In genomic region chr1:153262462-153263157, GRCh38 we compare ENCODE assay signal across 16 cellular contexts. TPM values are rescaled to one million over a fixed set of nuclear protein-coding genes. Genes with fewer than 3 reads are reported as not detected.
DNase-seq lines count a peak whose midpoint lies in the region; ATAC-seq and TF ChIP-seq lines count a peak whose summit lies in the region.
"Had no signal": no experiment of that assay in that cellular context is flagged by ENCODE, and none has a peak within 500 bp of the region (broad histone marks: within the 10 kb centered on the region; RNA-seq: fewer than 3 reads in every experiment).

No MANE protein-coding gene starts in this region.

- H3K9me3 Mint-ChIP-seq in activated T-cell treated with anti-CD3 and anti-CD28 coated beads, Interleukin-2, amount 50 U/mL, for 4 hours, result no peaks in the 10 kb centered on the region
- no peaks in the 10 kb centered on the region for H3K9me3 Mint-ChIP-seq in dendritic cell treated with granulocyte-macrophage colony-stimulating factor and Interleukin-4, amounts not matched to agents 40 ng/mL and 50 ng/mL, for 4 days
- H3K9me3 Mint-ChIP-seq in stimulated activated effector memory CD8-positive, alpha-beta T cell treated with anti-CD3 and anti-CD28 coated beads, Interleukin-12 subunit alpha, Interleukin-12 subunit beta, amount 100 ng/mL, for 72 hours, result no peaks in the 10 kb centered on the region

- intact Hi-C loops in dendritic cell treated with granulocyte-macrophage colony-stimulating factor and Interleukin-4, amounts not matched to agents 40 ng/mL and 50 ng/mL, for 4 days (cut with micrococcal nuclease), result no loop called here

- peak in 1 of 2 donors; percentile 29 for ATAC-seq in activated T-cell treated with anti-CD3 and anti-CD28 coated beads, Interleukin-2, amount 50 U/mL, for 4 hours
- no peak for ATAC-seq in stimulated activated effector memory CD8-positive, alpha-beta T cell treated with anti-CD3 and anti-CD28 coated beads, Interleukin-12 subunit alpha, Interleukin-12 subunit beta, amount 100 ng/mL, for 72 hours
- ATAC-seq: K562 had no signal

- no peaks in the 10 kb centered on the region for H3K9me3 ChIP-seq in HUES64 (ENCODE audit: insufficient read depth, low read depth, low read length)
- H3K9me3 ChIP-seq: adrenal gland, vagina had no signal

- DNase-seq in activated T-cell treated with anti-CD3 and anti-CD28 coated beads, Interleukin-2, amount 50 U/mL, for 4 hours, result no peak
- no peak for DNase-seq in activated T-cell treated with anti-CD3 and anti-CD28 coated beads for 4 hours
- no peak for DNase-seq in stimulated activated effector memory CD8-positive, alpha-beta T cell treated with anti-CD3 and anti-CD28 coated beads, Interleukin-12 subunit alpha, Interleukin-12 subunit beta, amount 100 ng/mL, for 72 hours (ENCODE audit: low spot score in 2 of 2)
- DNase-seq in erythroblast (lab: John Stamatoyannopoulos, UW), result no peak
- DNase-seq in amygdala (lab: John Stamatoyannopoulos, UW), result no peak
- DNase-seq in NCI-H524 treated with DMSO at 0.1 percent for 48 hours (lab: John Stamatoyannopoulos, UW), result no peak
- DNase-seq: activated CD4-positive, alpha-beta T cell treated with anti-CD3 and anti-CD28 coated beads, Interleukin-2, amount 50 U/mL, for 1 hour; adrenal gland; effector CD8-positive, alpha-beta T cell; NCI-H2029 treated with DMSO at 0.1 percent for 48 hours had no signal

- H3K27me3 Mint-ChIP-seq in activated T-cell treated with anti-CD3 and anti-CD28 coated beads, Interleukin-2, amount 50 U/mL, for 4 hours (ENCODE audit: low read depth), result peaks cover 62% of the 10 kb centered on the region
- H3K27me3 Mint-ChIP-seq in dendritic cell treated with granulocyte-macrophage colony-stimulating factor and Interleukin-4, amounts not matched to agents 40 ng/mL and 50 ng/mL, for 4 days, result peaks cover 78% of the 10 kb centered on the region

- no peak overlapping the region for H3K27ac ChIP-seq in HUES64 (ENCODE audit: low read depth, low read length)
- H3K27ac ChIP-seq: adrenal gland, vagina had no signal

- H3K27me3 ChIP-seq in HUES64 (ENCODE audit: insufficient read depth, low read length), result peaks cover 82% of the 10 kb centered on the region
- H3K27me3 ChIP-seq: vagina had no signal

- 76% methylated on average over 10 of the region's 10 CpGs for WGBS in HUES64

- peaks cover 21% of the 10 kb centered on the region for H3K4me1 Mint-ChIP-seq in activated T-cell treated with anti-CD3 and anti-CD28 coated beads, Interleukin-2, amount 50 U/mL, for 4 hours (ENCODE audit: low read depth)
- peaks cover 29% of the 10 kb centered on the region for H3K4me1 Mint-ChIP-seq in dendritic cell treated with granulocyte-macrophage colony-stimulating factor and Interleukin-4, amounts not matched to agents 40 ng/mL and 50 ng/mL, for 4 days (ENCODE audit: low read depth)
- H3K4me1 Mint-ChIP-seq in stimulated activated effector memory CD8-positive, alpha-beta T cell treated with anti-CD3 and anti-CD28 coated beads, Interleukin-12 subunit alpha, Interleukin-12 subunit beta, amount 100 ng/mL, for 72 hours, result peaks cover 33% of the 10 kb centered on the region

- peak overlapping the region; percentile 66 for H3K4me3 Mint-ChIP-seq in activated T-cell treated with anti-CD3 and anti-CD28 coated beads, Interleukin-2, amount 50 U/mL, for 4 hours
- H3K4me3 Mint-ChIP-seq in dendritic cell treated with granulocyte-macrophage colony-stimulating factor and Interleukin-4, amounts not matched to agents 40 ng/mL and 50 ng/mL, for 4 days, result peak overlapping the region; percentile 68
- H3K4me3 Mint-ChIP-seq in stimulated activated effector memory CD8-positive, alpha-beta T cell treated with anti-CD3 and anti-CD28 coated beads, Interleukin-12 subunit alpha, Interleukin-12 subunit beta, amount 100 ng/mL, for 72 hours, result peak overlapping the region; percentile 59

- H3K27ac Mint-ChIP-seq in dendritic cell treated with granulocyte-macrophage colony-stimulating factor and Interleukin-4, amounts not matched to agents 40 ng/mL and 50 ng/mL, for 4 days, result peak overlapping the region; percentile 39
- no peak overlapping the region for H3K27ac Mint-ChIP-seq in stimulated activated effector memory CD8-positive, alpha-beta T cell treated with anti-CD3 and anti-CD28 coated beads, Interleukin-12 subunit alpha, Interleukin-12 subunit beta, amount 100 ng/mL, for 72 hours

- no peak for TF ChIP-seq POLR2A in erythroblast (IDR thresholded peaks at IDR 0.05; ENCODE audit: low read length)

- H3K4me3 ChIP-seq in HUES64 (ENCODE audit: low read length), result peak overlapping the region; percentile 62
- H3K4me3 ChIP-seq: K562 had no signal

- peaks cover 6% of the 10 kb centered on the region for H3K4me1 ChIP-seq in HUES64 (ENCODE audit: insufficient read depth, low read length)

- H3K9ac ChIP-seq in HUES64 (ENCODE audit: low read depth, low read length), result no peak overlapping the region

- no peaks in the 10 kb centered on the region for H3K36me3 ChIP-seq in HUES64 (ENCODE audit: insufficient read depth, low read length)
- H3K36me3 ChIP-seq: adrenal gland, vagina had no signal

- no peaks in the 10 kb centered on the region for H3K36me3 Mint-ChIP-seq in activated T-cell treated with anti-CD3 and anti-CD28 coated beads, Interleukin-2, amount 50 U/mL, for 4 hours (ENCODE audit: insufficient read depth)
- H3K36me3 Mint-ChIP-seq in dendritic cell treated with granulocyte-macrophage colony-stimulating factor and Interleukin-4, amounts not matched to agents 40 ng/mL and 50 ng/mL, for 4 days (ENCODE audit: low read depth), result no peaks in the 10 kb centered on the region
- peaks cover 5% of the 10 kb centered on the region for H3K36me3 Mint-ChIP-seq in stimulated activated effector memory CD8-positive, alpha-beta T cell treated with anti-CD3 and anti-CD28 coated beads, Interleukin-12 subunit alpha, Interleukin-12 subunit beta, amount 100 ng/mL, for 72 hours

RNA-seq across cellular contexts. Expression of gene LORICRIN, which starts 3.1 kb away (rescaled TPM):
- not detected for total RNA-seq in activated T-cell treated with anti-CD3 and anti-CD28 coated beads, Interleukin-2, amount 50 U/mL, for 4 hours
- polyA plus RNA-seq in HUES64 (2013, experiment 1 of 2), result not detected
- not detected for polyA plus RNA-seq in HUES64 (2013, experiment 2 of 2)
- total RNA-seq: adrenal gland, H4, K562, omental fat pad, vagina had no signal
- polyA plus RNA-seq: adrenal gland, K562 had no signal

RNA-seq across cellular contexts. Expression of gene PRR9, which starts 45.2 kb away (rescaled TPM):
- total RNA-seq in activated T-cell treated with anti-CD3 and anti-CD28 coated beads, Interleukin-2, amount 50 U/mL, for 4 hours, result not detected
- not detected for polyA plus RNA-seq in HUES64 (2013, experiment 1 of 2)
- polyA plus RNA-seq in HUES64 (2013, experiment 2 of 2), result not detected
- total RNA-seq: adrenal gland, H4, vagina had no signal
- polyA plus RNA-seq: adrenal gland had no signal

RNA-seq across cellular contexts. Expression of gene PGLYRP3, which starts 50.1 kb away (rescaled TPM):
- total RNA-seq in activated T-cell treated with anti-CD3 and anti-CD28 coated beads, Interleukin-2, amount 50 U/mL, for 4 hours, result not detected
- polyA plus RNA-seq in HUES64 (2013, experiment 1 of 2), result not detected
- not detected for polyA plus RNA-seq in HUES64 (2013, experiment 2 of 2)
- total RNA-seq: adrenal gland, H4, K562, omental fat pad had no signal
- polyA plus RNA-seq: adrenal gland, K562 had no signal

RNA-seq across cellular contexts. Expression of gene LELP1, which starts 59.4 kb away (rescaled TPM):
- not detected for total RNA-seq in activated T-cell treated with anti-CD3 and anti-CD28 coated beads, Interleukin-2, amount 50 U/mL, for 4 hours
- not detected for polyA plus RNA-seq in HUES64 (2013, experiment 1 of 2)
- not detected for polyA plus RNA-seq in HUES64 (2013, experiment 2 of 2)
- total RNA-seq: adrenal gland, H4, K562, omental fat pad, vagina had no signal
- polyA plus RNA-seq: adrenal gland, K562 had no signal
